In the genomic region with DNA sequence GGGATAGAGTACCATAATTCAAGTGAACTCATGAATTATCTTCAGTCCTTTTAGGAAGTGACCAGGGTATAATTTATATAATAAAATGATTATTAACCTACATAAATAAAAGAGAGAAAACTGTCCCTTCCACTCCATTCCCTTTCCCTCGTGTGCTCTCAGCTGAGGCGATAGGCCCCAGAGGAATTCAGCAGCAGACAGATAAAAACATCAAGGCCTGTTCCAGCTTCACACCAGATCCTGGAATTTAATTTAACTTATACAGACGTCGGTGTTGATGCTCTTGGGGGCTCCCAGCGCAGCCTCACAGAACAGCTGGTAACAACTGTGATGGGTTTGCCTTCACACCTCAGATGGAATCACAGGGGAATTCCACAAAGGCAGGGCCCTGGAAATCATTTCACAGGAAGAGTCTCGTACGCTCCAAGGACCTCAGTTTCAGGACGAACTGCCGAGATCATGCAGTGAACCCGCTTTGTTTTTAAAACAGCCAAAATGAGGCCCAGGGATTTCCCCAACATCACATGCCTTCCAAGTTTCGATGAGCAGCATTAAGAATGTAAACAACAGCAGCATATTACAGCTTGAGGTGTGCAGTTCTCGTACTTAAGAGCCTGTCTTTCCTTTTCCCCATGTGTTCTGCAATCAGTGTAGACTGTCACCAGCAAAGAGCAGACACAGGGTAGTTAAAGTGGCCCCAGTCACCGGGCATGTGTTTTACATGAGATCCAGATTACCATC, we compare ENCODE assay signal across 9 cellular contexts.
A peak's percentile ranks its signal among the peaks of the same experiment; 100 is the strongest.
DNase-seq lines count a peak whose midpoint lies in the region; ATAC-seq, FAIRE-seq and TF ChIP-seq lines count a peak whose summit lies in the region.
"Had no signal": no experiment of that assay in that cellular context is flagged by ENCODE, and none has a peak within 500 bp of the region (broad histone marks: within the 10 kb centered on the region; RNA-seq: fewer than 3 reads in every experiment).

No MANE protein-coding gene starts in this region.

- H3K4me1 ChIP-seq in keratinocyte (ENCODE audit: control insufficient read depth, extremely low read depth, insufficient read depth, low read length): peaks cover 6% of the 10 kb centered on the region

- H3K27ac ChIP-seq in keratinocyte (ENCODE audit: control insufficient read depth, insufficient read depth, low read length): peak overlapping the region; percentile 4
- H3K27ac ChIP-seq: SJSA1 had no signal

- peak overlapping the region; percentile 52 for H3K9ac ChIP-seq in keratinocyte (ENCODE audit: control insufficient read depth, extremely low read depth, insufficient read depth, low read length)

- ATAC-seq in GM18505 (IDR thresholded peaks at IDR 0.05; ENCODE audit: unreplicated experiment) (peak; percentile 78), GM21737 (IDR thresholded peaks at IDR 0.05; ENCODE audit: unreplicated experiment) (peak; percentile 93)
- ATAC-seq in activated T-cell treated with anti-CD3 and anti-CD28 coated beads, Interleukin-2, amount 50 U/mL, for 4 hours: no peak

- no peak overlapping the region for H3K27ac Mint-ChIP-seq in progenitor cell of endocrine pancreas
- H3K27ac Mint-ChIP-seq in activated T-cell treated with anti-CD3 and anti-CD28 coated beads, Interleukin-2, amount 50 U/mL, for 24 hours: no peak overlapping the region

- H3K27me3 Mint-ChIP-seq in activated T-cell treated with anti-CD3 and anti-CD28 coated beads, Interleukin-2, amount 50 U/mL, for 4 hours (ENCODE audit: low read depth): peaks cover 15% of the 10 kb centered on the region
- peaks cover 14% of the 10 kb centered on the region for H3K27me3 Mint-ChIP-seq in progenitor cell of endocrine pancreas
- H3K27me3 Mint-ChIP-seq in activated T-cell treated with anti-CD3 and anti-CD28 coated beads, Interleukin-2, amount 50 U/mL, for 24 hours: peaks cover 13% of the 10 kb centered on the region

- DNase-seq in NCI-H1694 treated with DMSO at 0.1 percent for 48 hours (lab: John Stamatoyannopoulos, UW) (peak; percentile 65), keratinocyte (ENCODE audit: low read depth, low spot score) (no peak), superior temporal gyrus (ENCODE audit: extremely low spot score) (no peak), progenitor cell of endocrine pancreas (ENCODE audit: low spot score, unreplicated experiment) (no peak)
- DNase-seq in activated T-cell treated with anti-CD3 and anti-CD28 coated beads, Interleukin-2, amount 50 U/mL, for 4 hours: no peak
- DNase-seq in activated T-cell treated with anti-CD3 and anti-CD28 coated beads, Interleukin-2, amount 50 U/mL, for 24 hours: no peak

- H3K36me3 Mint-ChIP-seq in activated T-cell treated with anti-CD3 and anti-CD28 coated beads, Interleukin-2, amount 50 U/mL, for 4 hours (ENCODE audit: insufficient read depth): no peaks in the 10 kb centered on the region
- H3K36me3 Mint-ChIP-seq in progenitor cell of endocrine pancreas (ENCODE audit: insufficient read depth): peaks cover 2% of the 10 kb centered on the region
- H3K36me3 Mint-ChIP-seq in activated T-cell treated with anti-CD3 and anti-CD28 coated beads, Interleukin-2, amount 50 U/mL, for 24 hours (ENCODE audit: low read depth): no peaks in the 10 kb centered on the region

- FAIRE-seq in keratinocyte (lab: Jason Lieb, UNC): peak; percentile 68

- H3K9me3 ChIP-seq in keratinocyte (ENCODE audit: control insufficient read depth, low read depth, low read length): no peaks in the 10 kb centered on the region
- H3K9me3 ChIP-seq: SJSA1 had no signal

- no peak for TF ChIP-seq CTCF in keratinocyte (optimal IDR thresholded peaks at IDR 0.05 in 1 of 3, IDR thresholded peaks at IDR 0.05 in 1 of 3, conservative IDR thresholded peaks at IDR 0.05 in 1 of 3; ENCODE audit: extremely low read depth in 1 of 3, insufficient read depth in 2 of 3, low read length in 3 of 3)
- no peak for TF ChIP-seq CTCF in progenitor cell of endocrine pancreas (IDR thresholded peaks at IDR 0.05; ENCODE audit: unreplicated experiment)

- peak overlapping the region; percentile 75 for H3K4me2 ChIP-seq in keratinocyte (ENCODE audit: control insufficient read depth, extremely low read depth, insufficient read depth, low read depth, low read length)

- H3K36me3 ChIP-seq in keratinocyte (ENCODE audit: control insufficient read depth in 2 of 2, extremely low read depth in 1 of 2, insufficient read depth in 2 of 2, low read length in 2 of 2): no peaks in the 10 kb centered on the region
- H3K36me3 ChIP-seq: SJSA1 had no signal

- dilution Hi-C loops in keratinocyte (cut with MboI; ENCODE audit: extremely low pct_ligation_motif_present, low sequenced_read_pairs): no loop called here

- H3K9me3 Mint-ChIP-seq in activated T-cell treated with anti-CD3 and anti-CD28 coated beads, Interleukin-2, amount 50 U/mL, for 4 hours: no peaks in the 10 kb centered on the region
- peaks cover 3% of the 10 kb centered on the region for H3K9me3 Mint-ChIP-seq in progenitor cell of endocrine pancreas (ENCODE audit: low read depth)
- H3K9me3 Mint-ChIP-seq in activated T-cell treated with anti-CD3 and anti-CD28 coated beads, Interleukin-2, amount 50 U/mL, for 24 hours: peaks cover 3% of the 10 kb centered on the region

- no peaks in the 10 kb centered on the region for H3K79me2 ChIP-seq in keratinocyte (ENCODE audit: control insufficient read depth, insufficient read depth, low read length)

- H4K20me1 ChIP-seq in keratinocyte (ENCODE audit: control insufficient read depth, extremely low read depth, insufficient read depth, low read length): no peaks in the 10 kb centered on the region

- no peaks in the 10 kb centered on the region for H3K27me3 ChIP-seq in keratinocyte (ENCODE audit: control insufficient read depth, extremely low read depth, insufficient read depth, low read length)
- H3K27me3 ChIP-seq: SJSA1 had no signal

- peak overlapping the region in 2 of 3 experiments; percentile 26 to 48 for H3K4me3 ChIP-seq in keratinocyte (ENCODE audit: control insufficient read depth in 2 of 3, extremely low read depth in 1 of 3, insufficient read depth in 2 of 3, low read depth in 1 of 3, low read length in 3 of 3)
- H3K4me3 ChIP-seq: SJSA1 had no signal

- H3K4me3 Mint-ChIP-seq in activated T-cell treated with anti-CD3 and anti-CD28 coated beads, Interleukin-2, amount 50 U/mL, for 4 hours: no peak overlapping the region
- no peak overlapping the region for H3K4me3 Mint-ChIP-seq in progenitor cell of endocrine pancreas (ENCODE audit: low read depth)
- H3K4me3 Mint-ChIP-seq in activated T-cell treated with anti-CD3 and anti-CD28 coated beads, Interleukin-2, amount 50 U/mL, for 24 hours: no peak overlapping the region

- peak overlapping the region; percentile 87 for H2AFZ ChIP-seq in keratinocyte (ENCODE audit: control insufficient read depth, low read length)

- H3K9me1 ChIP-seq in keratinocyte (ENCODE audit: control insufficient read depth, extremely low read depth, insufficient read depth, low read length): no peaks in the 10 kb centered on the region

- H3K4me1 Mint-ChIP-seq in activated T-cell treated with anti-CD3 and anti-CD28 coated beads, Interleukin-2, amount 50 U/mL, for 4 hours (ENCODE audit: low read depth): no peaks in the 10 kb centered on the region
- H3K4me1 Mint-ChIP-seq in progenitor cell of endocrine pancreas (ENCODE audit: low read depth): peaks cover 12% of the 10 kb centered on the region
- H3K4me1 Mint-ChIP-seq in activated T-cell treated with anti-CD3 and anti-CD28 coated beads, Interleukin-2, amount 50 U/mL, for 24 hours (ENCODE audit: low read depth): no peaks in the 10 kb centered on the region

- no peak for TF ChIP-seq POLR2A in GM18505 (IDR thresholded peaks at IDR 0.05; ENCODE audit: borderline replicate concordance, extremely low read depth, insufficient read depth, insufficient read length)

Comparison
In these comparisons a context has a peak if more than half of its experiments do, and no peak if none do; other contexts are left out.
1. ATAC-seq: peak in GM18505 (single experiment) and GM21737 (single experiment); none in activated T-cell treated with anti-CD3 and anti-CD28 coated beads, Interleukin-2, amount 50 U/mL, for 4 hours (0 of 2).